ENCODE assay signal across 9 cellular contexts in genomic region chr20:32790751-32791057, GRCh38.
"Had no signal": no experiment of that assay in that cellular context is flagged by ENCODE, and none has a peak within 500 bp of the region (broad histone marks: within the 10 kb centered on the region; RNA-seq: fewer than 3 reads in every experiment).

No MANE protein-coding gene starts in this region.

- DNase-seq: SIG-M5 had no signal

- H3K27ac Mint-ChIP-seq: activated CD8-positive, alpha-beta T cell treated with anti-CD3 and anti-CD28 coated beads for 36 hours; activated naive CD4-positive, alpha-beta T cell treated with anti-CD3 and anti-CD28 coated beads, Interleukin-2, amount 10 ng/mL, durations not matched to agents 7 days and 5 days; activated naive CD8-positive, alpha-beta T cell treated with anti-CD3 and anti-CD28 coated beads for 36 hours; activated T-cell treated with anti-CD3 and anti-CD28 coated beads, Interleukin-2, amount 50 U/mL, for 72 hours; activated T-helper 2 cell treated with anti-CD3 and anti-CD28 coated beads, Interferon-gamma antibody, Interleukin-2, Interleukin-4, amounts not matched to agents 10 μg/mL and 5 μg/mL and 100 μg/mL, durations not matched to agents 14 hours and 24 hours and 36 hours had no signal

- H3K27me3 Mint-ChIP-seq: activated CD4-positive, alpha-beta T cell treated with anti-CD3 and anti-CD28 coated beads for 36 hours; activated CD8-positive, alpha-beta T cell treated with anti-CD3 and anti-CD28 coated beads for 36 hours; activated naive CD4-positive, alpha-beta T cell treated with anti-CD3 and anti-CD28 coated beads, Interleukin-2, amount 10 ng/mL, durations not matched to agents 7 days and 5 days; activated naive CD8-positive, alpha-beta T cell treated with anti-CD3 and anti-CD28 coated beads for 36 hours; T-helper 17 cell had no signal

- H3K36me3 Mint-ChIP-seq: activated naive CD8-positive, alpha-beta T cell treated with anti-CD3 and anti-CD28 coated beads for 36 hours had no signal

- H2AFZ ChIP-seq: PC-9 had no signal

- H3K4me3 ChIP-seq: PC-9 had no signal

- H3K4me3 Mint-ChIP-seq: activated CD4-positive, alpha-beta T cell treated with anti-CD3 and anti-CD28 coated beads for 36 hours; activated CD8-positive, alpha-beta T cell treated with anti-CD3 and anti-CD28 coated beads for 36 hours; activated naive CD4-positive, alpha-beta T cell treated with anti-CD3 and anti-CD28 coated beads, Interleukin-2, amount 10 ng/mL, durations not matched to agents 7 days and 5 days; activated naive CD8-positive, alpha-beta T cell treated with anti-CD3 and anti-CD28 coated beads for 36 hours; activated T-cell treated with anti-CD3 and anti-CD28 coated beads, Interleukin-2, amount 50 U/mL, for 72 hours; T-helper 17 cell had no signal

- H3K9me3 Mint-ChIP-seq: activated CD8-positive, alpha-beta T cell treated with anti-CD3 and anti-CD28 coated beads for 36 hours; activated naive CD4-positive, alpha-beta T cell treated with anti-CD3 and anti-CD28 coated beads, Interleukin-2, amount 10 ng/mL, durations not matched to agents 7 days and 5 days; activated naive CD8-positive, alpha-beta T cell treated with anti-CD3 and anti-CD28 coated beads for 36 hours; activated T-cell treated with anti-CD3 and anti-CD28 coated beads, Interleukin-2, amount 50 U/mL, for 72 hours; activated T-helper 2 cell treated with anti-CD3 and anti-CD28 coated beads, Interferon-gamma antibody, Interleukin-2, Interleukin-4, amounts not matched to agents 10 μg/mL and 5 μg/mL and 100 μg/mL, durations not matched to agents 14 hours and 24 hours and 36 hours had no signal

- H3K27ac ChIP-seq: PC-9 had no signal

- H3K4me2 ChIP-seq: PC-9 had no signal
